In the genomic region with DNA sequence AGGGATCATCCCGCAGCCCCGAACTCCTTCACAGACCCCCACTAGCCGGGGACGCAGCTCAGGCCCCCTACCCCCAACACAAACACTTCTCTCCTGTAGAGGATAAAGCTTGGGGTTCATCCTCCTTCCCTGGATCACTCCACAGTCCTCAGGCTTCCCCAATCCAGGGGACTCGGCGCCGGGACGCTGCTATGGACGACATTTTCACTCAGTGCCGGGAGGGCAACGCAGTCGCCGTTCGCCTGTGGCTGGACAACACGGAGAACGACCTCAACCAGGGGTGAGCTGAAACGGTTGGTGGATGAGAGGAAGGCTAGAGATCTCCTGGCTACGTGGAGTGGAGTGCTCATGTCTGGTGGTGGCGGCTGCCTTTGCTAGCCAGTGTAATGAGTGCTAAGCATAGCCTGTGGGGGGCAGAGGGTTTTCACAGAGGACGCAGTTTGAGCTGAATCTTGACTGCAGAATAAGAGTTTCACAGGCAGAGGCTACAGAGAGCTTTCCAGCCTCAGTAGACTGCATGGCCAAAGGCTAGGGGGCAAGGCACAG, we compare ENCODE assay signal across 8 cellular contexts. TPM values are rescaled to one million over a fixed set of nuclear protein-coding genes. Genes with fewer than 3 reads are reported as not detected.
DNase-seq lines count a peak whose midpoint lies in the region; ATAC-seq, FAIRE-seq and TF ChIP-seq lines count a peak whose summit lies in the region.

No MANE protein-coding gene starts in this region.

- no peaks in the 10 kb centered on the region for H3K9me3 ChIP-seq in A673 (ENCODE audit: low read depth, low read length, poor library complexity, severe bottlenecking)
- H3K9me3 ChIP-seq in endodermal cell (ENCODE audit: control insufficient read depth, low read length), result no peaks in the 10 kb centered on the region
- H3K9me3 ChIP-seq in mesenchymal stem cell (ENCODE audit: control insufficient read depth, low read length), result no peaks in the 10 kb centered on the region

- peaks cover 50% of the 10 kb centered on the region for H3K4me1 Mint-ChIP-seq in activated CD8-positive, alpha-beta T cell treated with anti-CD3 and anti-CD28 coated beads for 36 hours (ENCODE audit: low read depth)
- H3K4me1 Mint-ChIP-seq in endodermal cell, result peaks cover 14% of the 10 kb centered on the region

- peaks cover 25% of the 10 kb centered on the region for H3K79me1 ChIP-seq in mesenchymal stem cell (replicated peaks; ENCODE audit: low read length, poor library complexity, severe bottlenecking)

- ATAC-seq in HG02840 (IDR thresholded peaks at IDR 0.05; ENCODE audit: low FRiP score, unreplicated experiment), result peak; percentile 33
- peak; percentile 54 for ATAC-seq in activated CD8-positive, alpha-beta T cell treated with anti-CD3 and anti-CD28 coated beads for 36 hours

- TF ChIP-seq CTCF in A673 (conservative IDR thresholded peaks at IDR 0.05; ENCODE audit: low read depth, low read length) (0 out of 2 replicates have a peak, but pooled peaks have one; percentile 22), endodermal cell (conservative IDR thresholded peaks at IDR 0.05) (peak; percentile 40)
- no peak for TF ChIP-seq CTCF in activated CD8-positive, alpha-beta T cell treated with anti-CD3 and anti-CD28 coated beads for 36 hours (IDR thresholded peaks at IDR 0.05)

- no peak overlapping the region for H3K27ac Mint-ChIP-seq in activated CD8-positive, alpha-beta T cell treated with anti-CD3 and anti-CD28 coated beads for 36 hours
- H3K27ac Mint-ChIP-seq in endodermal cell, result no peak overlapping the region

- H3K4me3 ChIP-seq in A673 (ENCODE audit: low read depth, low read length, poor library complexity, severe bottlenecking) (peak overlapping the region; percentile 74), endodermal cell (ENCODE audit: low read length) (peak overlapping the region; percentile 93), mesenchymal stem cell (ENCODE audit: insufficient read depth in 1 of 2, low read depth in 1 of 2, low read length in 2 of 2) (peak overlapping the region; percentile 85 to 98)

- peak overlapping the region; percentile 20 to 69 for H3K4ac ChIP-seq in mesenchymal stem cell (ENCODE audit: low read depth in 1 of 2, low read length in 2 of 2)

- no peaks in the 10 kb centered on the region for H3K9me3 Mint-ChIP-seq in activated CD8-positive, alpha-beta T cell treated with anti-CD3 and anti-CD28 coated beads for 36 hours
- H3K9me3 Mint-ChIP-seq in endodermal cell, result no peaks in the 10 kb centered on the region

- no peaks in the 10 kb centered on the region for H3K27me3 ChIP-seq in A673 (replicated peaks; ENCODE audit: insufficient read depth, low read depth, low read length, poor library complexity)
- no peaks in the 10 kb centered on the region for H3K27me3 ChIP-seq in endodermal cell (ENCODE audit: control insufficient read depth, insufficient read depth, low read length, poor library complexity, severe bottlenecking)
- H3K27me3 ChIP-seq in mesenchymal stem cell (ENCODE audit: control insufficient read depth in 1 of 2, insufficient read depth in 1 of 2, low read length in 2 of 2), result no peaks in the 10 kb centered on the region

- peaks cover 10% of the 10 kb centered on the region for H3K4me1 ChIP-seq in A673 (ENCODE audit: insufficient read depth, low read length, poor library complexity, severe bottlenecking)
- peaks cover 5% of the 10 kb centered on the region for H3K4me1 ChIP-seq in endodermal cell (ENCODE audit: control insufficient read depth, insufficient read depth, low read length)
- peaks cover 19% of the 10 kb centered on the region for H3K4me1 ChIP-seq in mesenchymal stem cell (ENCODE audit: control insufficient read depth, insufficient read depth, low read depth, low read length)

- H4K8ac ChIP-seq in mesenchymal stem cell (ENCODE audit: low read length), result no peak overlapping the region

- 0% methylated on average over 1 to 20 of the region's 20 CpGs for WGBS in endodermal cell (ENCODE audit: insufficient coverage in 1 of 2, insufficient read length in 1 of 2), 2 experiments
- WGBS in mesenchymal stem cell, result 0% methylated on average over 20 of the region's 20 CpGs

- H4K91ac ChIP-seq in mesenchymal stem cell (ENCODE audit: low read length), result peak overlapping the region; percentile 48

- POLR2A ChIA-PET in A673 (lab: Charles Lee; ENCODE audit: low non-redundant PET), result no interaction called here
- POLR2A ChIA-PET in activated CD8-positive, alpha-beta T cell treated with anti-CD3 and anti-CD28 coated beads for 36 hours (lab: Charles Lee), result interaction anchor here (0.9 to 7.8 kb wide), 7 partner anchors 9 to 214 kb away, joined by 3 to 48 read pairs (median 4); partner anchors contain the start of genes MRPL17, SMPD1 and TPP1

- no peak overlapping the region for H3K4me3 Mint-ChIP-seq in activated CD8-positive, alpha-beta T cell treated with anti-CD3 and anti-CD28 coated beads for 36 hours
- H3K4me3 Mint-ChIP-seq in endodermal cell, result no peak overlapping the region

- BruUV-seq in A673 (replicated peaks; lab: Mats Ljungman, UMichigan), result no TSS peak

- H2AFZ ChIP-seq in mesenchymal stem cell (ENCODE audit: low read depth, low read length), result peak overlapping the region; percentile 78

- CTCF ChIA-PET in A673 (lab: Charles Lee), result no interaction called here
- CTCF ChIA-PET in activated CD8-positive, alpha-beta T cell treated with anti-CD3 and anti-CD28 coated beads for 36 hours (lab: Charles Lee), result interaction anchor here (0.6 to 4.0 kb wide), 18 partner anchors 9 to 225 kb away, joined by 3 to 32 read pairs (median 6); partner anchors contain the start of genes MRPL17, TAF10 and TPP1

- H3K27ac ChIP-seq in A673 (ENCODE audit: low read depth, low read length, poor library complexity, severe bottlenecking), result peak overlapping the region; percentile 78
- peak overlapping the region; percentile 67 for H3K27ac ChIP-seq in endodermal cell (ENCODE audit: low read depth, low read length)
- H3K27ac ChIP-seq in mesenchymal stem cell (ENCODE audit: low read length, poor library complexity, severe bottlenecking), result peak overlapping the region; percentile 92
- H3K27ac ChIP-seq in substantia nigra (ENCODE audit: low read depth, low read length, poor library complexity, severe bottlenecking), result peak overlapping the region; percentile 87

- H2AK5ac ChIP-seq in mesenchymal stem cell (ENCODE audit: low read length, severe bottlenecking), result peak overlapping the region; percentile 49

- TF ChIP-seq POLR2A in GM12892 (IDR thresholded peaks at IDR 0.05; ENCODE audit: low read depth, low read length), result 0 out of 2 replicates have a peak, but pooled peaks have one; percentile 51

- H2BK15ac ChIP-seq in mesenchymal stem cell (ENCODE audit: low read depth, poor library complexity, severe bottlenecking), result peak overlapping the region; percentile 2

- peak overlapping the region; percentile 50 for H3K4me2 ChIP-seq in mesenchymal stem cell (ENCODE audit: low read length, poor library complexity, severe bottlenecking)

- H3K14ac ChIP-seq in mesenchymal stem cell (ENCODE audit: low read length in 2 of 2), result peak overlapping the region in 1 of 2 experiments; percentile 96

- DNase-seq in A673 (ENCODE audit: low spot score) (peak; percentile 51), GM12892 (ENCODE audit: insufficient read length) (no peak), NCI-H345 (lab: John Stamatoyannopoulos, UW) (peak; percentile 51), endodermal cell (peak; percentile 79), mesenchymal stem cell (peak; percentile 88), substantia nigra (lab: John Stamatoyannopoulos, UW) (peak in 38 of 49 donors; percentile 22 to 68 (median 49))
- DNase-seq in activated CD8-positive, alpha-beta T cell treated with anti-CD3 and anti-CD28 coated beads for 36 hours, result peak; percentile 75

- H3K27me3 Mint-ChIP-seq in activated CD8-positive, alpha-beta T cell treated with anti-CD3 and anti-CD28 coated beads for 36 hours, result no peaks in the 10 kb centered on the region
- H3K27me3 Mint-ChIP-seq in endodermal cell (ENCODE audit: insufficient read depth), result no peaks in the 10 kb centered on the region

- peak overlapping the region; percentile 35 for H2BK120ac ChIP-seq in mesenchymal stem cell (ENCODE audit: low read depth, low read length)

- H2BK12ac ChIP-seq in mesenchymal stem cell (ENCODE audit: low read length in 2 of 2), result peak overlapping the region in 1 of 2 experiments; percentile 79

- peak overlapping the region; percentile 68 for H2BK5ac ChIP-seq in mesenchymal stem cell (ENCODE audit: low read depth, low read length, poor library complexity, severe bottlenecking)

- FAIRE-seq in GM12892 (lab: Jason Lieb, UNC), result peak; percentile 91

- H3K9ac ChIP-seq in endodermal cell (ENCODE audit: extremely low read depth, low read length, poor library complexity, severe bottlenecking) (peak overlapping the region; percentile 82), mesenchymal stem cell (ENCODE audit: low read length) (peak overlapping the region; percentile 93)

- H3K23ac ChIP-seq in mesenchymal stem cell (ENCODE audit: low read length in 2 of 2), result peak overlapping the region in 1 of 2 experiments; percentile 80

- peak overlapping the region; percentile 71 to 82 for H3K18ac ChIP-seq in mesenchymal stem cell (ENCODE audit: low read depth in 1 of 2, low read length in 2 of 2)

- intact Hi-C loops in A673 (cut with micrococcal nuclease; ENCODE audit: unreplicated experiment), result loop anchor here (5.0 kb wide), 1 partner anchor 72 kb away; no protein-coding TSS in a partner anchor
- intact Hi-C loops in activated CD8-positive, alpha-beta T cell treated with anti-CD3 and anti-CD28 coated beads for 36 hours (cut with micrococcal nuclease), result loop anchor here (10.0 kb wide), 2 partner anchors 51 to 209 kb away; partner anchors contain the start of genes DCHS1 and SMPD1

- H3K36me3 Mint-ChIP-seq in activated CD8-positive, alpha-beta T cell treated with anti-CD3 and anti-CD28 coated beads for 36 hours (ENCODE audit: low read depth), result peaks cover 38% of the 10 kb centered on the region
- peaks cover 30% of the 10 kb centered on the region for H3K36me3 Mint-ChIP-seq in endodermal cell (ENCODE audit: low read depth)

- H3K36me3 ChIP-seq in A673 (ENCODE audit: insufficient read depth, low read length, poor library complexity, severe bottlenecking), result peaks cover 39% of the 10 kb centered on the region
- H3K36me3 ChIP-seq in endodermal cell (ENCODE audit: control insufficient read depth, insufficient read depth, low read length), result peaks cover 46% of the 10 kb centered on the region
- H3K36me3 ChIP-seq in mesenchymal stem cell (ENCODE audit: control insufficient read depth in 1 of 2, insufficient read depth in 2 of 2, low read depth in 1 of 2, low read length in 2 of 2), result peaks cover 38 to 50% of the 10 kb centered on the region in 2 experiments

RNA-seq across cellular contexts. Expression of gene ILK, which starts 0.6 kb away (rescaled TPM):
- 85.2 and 86.5 TPM in 2 replicates for total RNA-seq in A673 (2021)
- polyA plus RNA-seq in GM12892 (2012; ENCODE audit: missing spikeins), result 72.8 TPM
- total RNA-seq in activated CD8-positive, alpha-beta T cell treated with anti-CD3 and anti-CD28 coated beads for 36 hours, result 10 to 100 TPM; 70.6 to 71.7 TPM
- total RNA-seq in endodermal cell, result 100 to 1,000 TPM; 125 to 136 TPM
- 117 TPM for polyA plus RNA-seq in endodermal cell (2013, experiment 1 of 2)
- polyA plus RNA-seq in endodermal cell (2013, experiment 2 of 2), result 112 TPM
- 309 TPM for polyA plus RNA-seq in mesenchymal stem cell (2013, experiment 1 of 2)
- 311 TPM for polyA plus RNA-seq in mesenchymal stem cell (2013, experiment 2 of 2)

RNA-seq across cellular contexts. Expression of gene RRP8, which starts 0.7 kb away (rescaled TPM):
- 19.1 and 21.6 TPM in 2 replicates for total RNA-seq in A673 (2021)
- 17.4 TPM for polyA plus RNA-seq in GM12892 (2012; ENCODE audit: missing spikeins)
- total RNA-seq in activated CD8-positive, alpha-beta T cell treated with anti-CD3 and anti-CD28 coated beads for 36 hours, result 10 to 100 TPM; 39.6 to 43.1 TPM
- total RNA-seq in endodermal cell, result 10 to 100 TPM; 11.0 to 12.8 TPM
- polyA plus RNA-seq in endodermal cell (2013, experiment 1 of 2), result 12.8 TPM
- 12.1 TPM for polyA plus RNA-seq in endodermal cell (2013, experiment 2 of 2)
- 21.1 TPM for polyA plus RNA-seq in mesenchymal stem cell (2013, experiment 1 of 2)
- polyA plus RNA-seq in mesenchymal stem cell (2013, experiment 2 of 2), result 22.0 TPM

RNA-seq across cellular contexts. Expression of gene TAF10, which starts 7.9 kb away (rescaled TPM):
- total RNA-seq in A673 (2021) (108 and 112 TPM in 2 replicates), endodermal cell (100 to 1,000 TPM; 168 to 202 TPM)
- polyA plus RNA-seq in GM12892 (2012; ENCODE audit: missing spikeins), result 227 TPM
- total RNA-seq in activated CD8-positive, alpha-beta T cell treated with anti-CD3 and anti-CD28 coated beads for 36 hours, result 100 to 1,000 TPM; 151 to 160 TPM
- 248 TPM for polyA plus RNA-seq in endodermal cell (2013, experiment 1 of 2)
- 238 TPM for polyA plus RNA-seq in endodermal cell (2013, experiment 2 of 2)
- 187 TPM for polyA plus RNA-seq in mesenchymal stem cell (2013, experiment 1 of 2)
- polyA plus RNA-seq in mesenchymal stem cell (2013, experiment 2 of 2), result 195 TPM

RNA-seq across cellular contexts. Expression of gene TPP1, which starts 15.1 kb away (rescaled TPM):
- 42.2 and 53.0 TPM in 2 replicates for total RNA-seq in A673 (2021)
- 29.4 TPM for polyA plus RNA-seq in GM12892 (2012; ENCODE audit: missing spikeins)
- 10 to 100 TPM; 28.1 to 31.4 TPM for total RNA-seq in activated CD8-positive, alpha-beta T cell treated with anti-CD3 and anti-CD28 coated beads for 36 hours
- total RNA-seq in endodermal cell, result 10 to 100 TPM; 68.3 to 71.0 TPM
- 52.5 TPM for polyA plus RNA-seq in endodermal cell (2013, experiment 1 of 2)
- 41.0 TPM for polyA plus RNA-seq in endodermal cell (2013, experiment 2 of 2)
- polyA plus RNA-seq in mesenchymal stem cell (2013, experiment 1 of 2), result 425 TPM
- 399 TPM for polyA plus RNA-seq in mesenchymal stem cell (2013, experiment 2 of 2)

RNA-seq across cellular contexts. Expression of gene DCHS1, which starts 51.5 kb away (rescaled TPM):
- total RNA-seq in A673 (2021), result 17.6 and 20.1 TPM in 2 replicates
- 0.34 TPM for polyA plus RNA-seq in GM12892 (2012; ENCODE audit: missing spikeins)
- 1 to 10 TPM; 1.6 TPM for total RNA-seq in activated CD8-positive, alpha-beta T cell treated with anti-CD3 and anti-CD28 coated beads for 36 hours
- total RNA-seq in endodermal cell, result 10 to 100 TPM; 13.7 to 14.3 TPM
- polyA plus RNA-seq in endodermal cell (2013, experiment 1 of 2), result 34.9 TPM
- polyA plus RNA-seq in endodermal cell (2013, experiment 2 of 2), result 34.2 TPM
- polyA plus RNA-seq in mesenchymal stem cell (2013, experiment 1 of 2), result 13.2 TPM
- polyA plus RNA-seq in mesenchymal stem cell (2013, experiment 2 of 2), result 12.1 TPM
